In the genomic region with DNA sequence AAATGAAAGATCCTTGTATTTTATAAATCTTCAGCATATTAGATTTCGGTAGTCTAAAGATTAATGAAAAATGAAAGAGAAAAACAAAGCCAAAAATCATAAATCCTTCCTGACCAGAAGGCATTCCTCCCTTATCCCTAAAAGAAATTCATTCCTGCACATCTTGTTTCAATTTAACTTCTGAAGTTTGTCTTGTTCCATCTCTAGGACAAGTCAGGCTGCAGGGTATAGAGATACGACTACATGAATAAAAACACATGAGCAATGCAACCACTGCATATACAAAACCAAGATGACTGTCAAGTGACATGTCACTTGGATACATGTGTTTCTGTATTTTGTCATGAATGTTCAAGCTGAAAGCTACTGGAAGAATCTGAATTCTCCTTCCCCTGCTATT, we compare ENCODE assay signal across 24 cellular contexts.
"Had no signal": no experiment of that assay in that cellular context is flagged by ENCODE, and none has a peak within 500 bp of the region (broad histone marks: within the 10 kb centered on the region; RNA-seq: fewer than 3 reads in every experiment).

No MANE protein-coding gene starts in this region.

- H3K9me3 Mint-ChIP-seq: activated T-cell treated with anti-CD3 and anti-CD28 coated beads, Interleukin-2, amount 50 U/mL, for 72 hours; dendritic cell treated with granulocyte-macrophage colony-stimulating factor and Interleukin-4, amounts not matched to agents 40 ng/mL and 50 ng/mL, for 4 days; stimulated activated memory B cell treated with anti-CD40 and anti-IgM and Interleukin-4, amounts not matched to agents 10 μg/mL and 1 μg/mL and 100 μg/mL, for 72 hours had no signal

- H3K36me3 Mint-ChIP-seq: activated naive CD8-positive, alpha-beta T cell had no signal

- H3K27ac Mint-ChIP-seq: activated naive CD8-positive, alpha-beta T cell; activated T-cell treated with anti-CD3 and anti-CD28 coated beads, Interleukin-2, amount 50 U/mL, for 72 hours; dendritic cell treated with granulocyte-macrophage colony-stimulating factor and Interleukin-4, amounts not matched to agents 40 ng/mL and 50 ng/mL, for 4 days; stimulated activated memory B cell treated with anti-CD40 and anti-IgM and Interleukin-4, amounts not matched to agents 10 μg/mL and 1 μg/mL and 100 μg/mL, for 72 hours had no signal

- H3K27me3 Mint-ChIP-seq: activated naive CD8-positive, alpha-beta T cell; dendritic cell treated with granulocyte-macrophage colony-stimulating factor and Interleukin-4, amounts not matched to agents 40 ng/mL and 50 ng/mL, for 4 days; stimulated activated memory B cell treated with anti-CD40 and anti-IgM and Interleukin-4, amounts not matched to agents 10 μg/mL and 1 μg/mL and 100 μg/mL, for 72 hours had no signal

- H3K4me3 Mint-ChIP-seq: activated naive CD8-positive, alpha-beta T cell; activated T-cell treated with anti-CD3 and anti-CD28 coated beads, Interleukin-2, amount 50 U/mL, for 72 hours; stimulated activated memory B cell treated with anti-CD40 and anti-IgM and Interleukin-4, amounts not matched to agents 10 μg/mL and 1 μg/mL and 100 μg/mL, for 72 hours had no signal

- DNase-seq: activated CD4-positive, alpha-beta T cell treated with anti-CD3 and anti-CD28 coated beads for 1 hour; activated CD8-positive, alpha-beta memory T cell treated with anti-CD3 and anti-CD28 coated beads for 24 hours; activated effector memory CD4-positive, alpha-beta T cell treated with anti-CD3 and anti-CD28 coated beads, Interleukin-2, amount 50 U/mL, for 16 hours; activated T-cell treated with anti-CD3 and anti-CD28 coated beads, Interleukin-2, amount 50 U/mL, for 72 hours; amniotic stem cell; effector memory CD4-positive, alpha-beta T cell; heart left ventricle; kidney glomerular epithelial cell; left ventricle myocardium inferior; mammary epithelial cell; midbrain; pancreas; right lobe of liver; small intestine; stimulated activated CD4-positive, alpha-beta T cell treated with anti-CD3 and anti-CD28 coated beads, Interleukin-4, amount 100 ng/mL, for 24 hours; T-helper 2 cell had no signal

- ATAC-seq: activated T-cell treated with anti-CD3 and anti-CD28 coated beads, Interleukin-2, amount 50 U/mL, for 72 hours; gastroesophageal sphincter; heart left ventricle; pancreas; right lobe of liver; stimulated activated memory B cell treated with anti-CD40 and anti-IgM and Interleukin-4, amounts not matched to agents 10 μg/mL and 1 μg/mL and 100 μg/mL, for 72 hours had no signal

- H3K27me3 ChIP-seq: esophagus muscularis mucosa, gastroesophageal sphincter, heart left ventricle, pancreas, right lobe of liver had no signal

- H3K4me3 ChIP-seq: esophagus muscularis mucosa, gastroesophageal sphincter, heart left ventricle, left ventricle myocardium inferior, pancreas, right lobe of liver, thoracic aorta had no signal

- H3K9me3 ChIP-seq: esophagus muscularis mucosa, gastroesophageal sphincter, heart left ventricle, left ventricle myocardium inferior, pancreas, right lobe of liver, thoracic aorta had no signal

- FAIRE-seq: endothelial cell of umbilical vein, small intestine had no signal

- H3K27ac ChIP-seq: esophagus muscularis mucosa, gastroesophageal sphincter, heart left ventricle, left ventricle myocardium inferior, pancreas, right lobe of liver, thoracic aorta, VCaP had no signal

- H3K36me3 ChIP-seq: esophagus muscularis mucosa, gastroesophageal sphincter, heart left ventricle, left ventricle myocardium inferior, pancreas, right lobe of liver, thoracic aorta had no signal

- H3K4me1 ChIP-seq: pancreas, right lobe of liver had no signal
